Comparison of ENCODE assay signal across 8 cellular contexts in genomic region chr14:64478634-64479250, GRCh38. TPM values are rescaled to one million over a fixed set of nuclear protein-coding genes. Genes with fewer than 3 reads are reported as not detected.
DNase-seq lines count a peak whose midpoint lies in the region; ATAC-seq and TF ChIP-seq lines count a peak whose summit lies in the region.

No MANE protein-coding gene starts in this region.

- peaks cover 7% of the 10 kb centered on the region for H3K4me1 Mint-ChIP-seq in activated CD4-positive, alpha-beta T cell treated with anti-CD3 and anti-CD28 coated beads, Interleukin-2, amount 10 ng/mL, durations not matched to agents 24 days and 14 days
- H3K4me1 Mint-ChIP-seq in stimulated activated naive CD8-positive, alpha-beta T cell treated with anti-CD3 and anti-CD28 coated beads, Interleukin-15, amount 100 ng/mL, for 72 hours, result peaks cover 14% of the 10 kb centered on the region

- H3K4me3 Mint-ChIP-seq in activated CD4-positive, alpha-beta T cell treated with anti-CD3 and anti-CD28 coated beads, Interleukin-2, amount 10 ng/mL, durations not matched to agents 24 days and 14 days, result no peak overlapping the region
- H3K4me3 Mint-ChIP-seq in stimulated activated naive CD8-positive, alpha-beta T cell treated with anti-CD3 and anti-CD28 coated beads, Interleukin-15, amount 100 ng/mL, for 72 hours, result no peak overlapping the region

- no peak overlapping the region for H3K4me3 ChIP-seq in fibroblast of mammary gland (ENCODE audit: control insufficient read depth, low read depth, low read length)
- H3K4me3 ChIP-seq in thyroid gland (replicated peaks in 1 of 3), result no peak overlapping the region

- intact Hi-C loops in activated CD4-positive, alpha-beta T cell treated with anti-CD3 and anti-CD28 coated beads, Interleukin-2, amount 10 ng/mL, durations not matched to agents 24 days and 14 days (cut with micrococcal nuclease), result loop anchor here (1.0 to 5.0 kb wide), 2 partner anchors 46 to 134 kb away; no protein-coding TSS in a partner anchor
- intact Hi-C loops in thyroid gland (cut with DNase I), result loop anchor here (10.0 kb wide), 1 partner anchor 134 kb away; no protein-coding TSS in a partner anchor
- intact Hi-C loops in posterior cingulate gyrus (cut with DNase I), result loop anchor here (2.0 kb wide), 1 partner anchor 134 kb away; no protein-coding TSS in a partner anchor

- H3K36me3 Mint-ChIP-seq in activated CD4-positive, alpha-beta T cell treated with anti-CD3 and anti-CD28 coated beads, Interleukin-2, amount 10 ng/mL, durations not matched to agents 24 days and 14 days (ENCODE audit: low read depth), result peaks cover 17% of the 10 kb centered on the region

- H3K27ac Mint-ChIP-seq in activated CD4-positive, alpha-beta T cell treated with anti-CD3 and anti-CD28 coated beads, Interleukin-2, amount 10 ng/mL, durations not matched to agents 24 days and 14 days, result no peak overlapping the region
- no peak overlapping the region for H3K27ac Mint-ChIP-seq in stimulated activated naive CD8-positive, alpha-beta T cell treated with anti-CD3 and anti-CD28 coated beads, Interleukin-15, amount 100 ng/mL, for 72 hours

- H3K9me3 ChIP-seq in thyroid gland, result no peaks in the 10 kb centered on the region

- peaks cover 0 to 9% of the 10 kb centered on the region in 2 donors for H3K4me1 ChIP-seq in thyroid gland

- H3K9me3 Mint-ChIP-seq in activated CD4-positive, alpha-beta T cell treated with anti-CD3 and anti-CD28 coated beads, Interleukin-2, amount 10 ng/mL, durations not matched to agents 24 days and 14 days, result no peaks in the 10 kb centered on the region
- no peaks in the 10 kb centered on the region for H3K9me3 Mint-ChIP-seq in stimulated activated naive CD8-positive, alpha-beta T cell treated with anti-CD3 and anti-CD28 coated beads, Interleukin-15, amount 100 ng/mL, for 72 hours

- H3K36me3 ChIP-seq in thyroid gland, result no peaks in the 10 kb centered on the region

- TF ChIP-seq CTCF in fibroblast of mammary gland (conservative IDR thresholded peaks at IDR 0.05; ENCODE audit: control insufficient read depth, insufficient read depth, low read depth, low read length) (peak; percentile 38), thyroid gland (IDR thresholded peaks at IDR 0.05) (peak in 4 of 6 experiments; percentile 7 to 66 (median 51))

- TF ChIP-seq POLR2A in thyroid gland (IDR thresholded peaks at IDR 0.05), result no peak

- peak; percentile 61 for DNase-seq in activated CD4-positive, alpha-beta T cell treated with anti-CD3 and anti-CD28 coated beads, Interleukin-2, amount 10 ng/mL, durations not matched to agents 24 days and 14 days
- DNase-seq in activated CD4-positive, alpha-beta T cell treated with anti-CD3 and anti-CD28 coated beads for 48 hours, result no peak
- peak; percentile 31 for DNase-seq in OCI-M1 (lab: John Stamatoyannopoulos, UW)
- DNase-seq in fibroblast of mammary gland (ENCODE audit: low read depth), result peak; percentile 38
- DNase-seq in thyroid gland, result no peak
- no peak for DNase-seq in stimulated activated naive CD8-positive, alpha-beta T cell treated with anti-CD3 and anti-CD28 coated beads, Interleukin-15, amount 100 ng/mL, for 72 hours
- no peak for DNase-seq in NCI-H128 (lab: John Stamatoyannopoulos, UW; ENCODE audit: unreplicated experiment)
- DNase-seq in posterior cingulate gyrus, result no peak

- H3K27me3 ChIP-seq in thyroid gland, result no peaks in the 10 kb centered on the region

- ATAC-seq in stimulated activated naive CD8-positive, alpha-beta T cell treated with anti-CD3 and anti-CD28 coated beads, Interleukin-15, amount 100 ng/mL, for 72 hours, result no peak

- no peaks in the 10 kb centered on the region for H3K27me3 Mint-ChIP-seq in activated CD4-positive, alpha-beta T cell treated with anti-CD3 and anti-CD28 coated beads, Interleukin-2, amount 10 ng/mL, durations not matched to agents 24 days and 14 days
- no peaks in the 10 kb centered on the region for H3K27me3 Mint-ChIP-seq in stimulated activated naive CD8-positive, alpha-beta T cell treated with anti-CD3 and anti-CD28 coated beads, Interleukin-15, amount 100 ng/mL, for 72 hours

- no peak overlapping the region for H3K27ac ChIP-seq in thyroid gland

RNA-seq across cellular contexts. Expression of gene AKAP5, which starts 13.4 kb away (rescaled TPM):
- total RNA-seq in activated CD4-positive, alpha-beta T cell treated with anti-CD3 and anti-CD28 coated beads, Interleukin-2, amount 10 ng/mL, durations not matched to agents 24 days and 14 days, result 0.90 and 0.98 TPM in 2 replicates
- 1 to 10 TPM in 3 of 4 donors, under 1 TPM in 1; 0.92 to 1.3 (median 1.0) TPM for total RNA-seq in thyroid gland

RNA-seq across cellular contexts. Expression of gene ZBTB25, which starts 24.9 kb away (rescaled TPM):
- total RNA-seq in activated CD4-positive, alpha-beta T cell treated with anti-CD3 and anti-CD28 coated beads, Interleukin-2, amount 10 ng/mL, durations not matched to agents 24 days and 14 days, result 21.8 and 22.2 TPM in 2 replicates
- 10 to 100 TPM; 15.9 to 23.0 (median 17.7) TPM for total RNA-seq in thyroid gland

RNA-seq across cellular contexts. Expression of gene ZBTB1, which starts 25.8 kb away (rescaled TPM):
- total RNA-seq in activated CD4-positive, alpha-beta T cell treated with anti-CD3 and anti-CD28 coated beads, Interleukin-2, amount 10 ng/mL, durations not matched to agents 24 days and 14 days, result 45.4 and 46.5 TPM in 2 replicates
- 10 to 100 TPM; 44.5 to 72.0 (median 55.9) TPM for total RNA-seq in thyroid gland

Comparison
In these comparisons a context has a peak if more than half of its experiments do, and no peak if none do; other contexts are left out.
1. DNase-seq: peak in activated CD4-positive, alpha-beta T cell treated with anti-CD3 and anti-CD28 coated beads, Interleukin-2, amount 10 ng/mL, durations not matched to agents 24 days and 14 days (single experiment), OCI-M1 (single experiment) and fibroblast of mammary gland (single experiment); none in activated CD4-positive, alpha-beta T cell treated with anti-CD3 and anti-CD28 coated beads for 48 hours (single experiment), thyroid gland (0 of 2), stimulated activated naive CD8-positive, alpha-beta T cell treated with anti-CD3 and anti-CD28 coated beads, Interleukin-15, amount 100 ng/mL, for 72 hours (0 of 2), NCI-H128 (single experiment) and posterior cingulate gyrus (0 of 10).